20 cellular contexts compared by ENCODE assay signal in genomic region chr12:69341328-69341727, GRCh38. TPM values are rescaled to one million over a fixed set of nuclear protein-coding genes. Genes with fewer than 3 reads are reported as not detected.
A peak's percentile ranks its signal among the peaks of the same experiment; 100 is the strongest.
DNase-seq lines count a peak whose midpoint lies in the region; ATAC-seq, FAIRE-seq and TF ChIP-seq lines count a peak whose summit lies in the region.
"Had no signal": no experiment of that assay in that cellular context is flagged by ENCODE, and none has a peak within 500 bp of the region (broad histone marks: within the 10 kb centered on the region; RNA-seq: fewer than 3 reads in every experiment).

No MANE protein-coding gene starts in this region.

- no peaks in the 10 kb centered on the region for H3K9me3 Mint-ChIP-seq in GM23338
- H3K9me3 Mint-ChIP-seq: activated naive CD4-positive, alpha-beta T cell treated with anti-CD3 and anti-CD28 coated beads, Interleukin-2, amount 50 U/mL, for 24 hours had no signal

- DNase-seq in GM23338 (ENCODE audit: low spot score) (no peak), NOMO-1 (lab: John Stamatoyannopoulos, UW; ENCODE audit: unreplicated experiment in 2 of 2) (peak; percentile 68 to 80), body of pancreas (peak in 1 of 4 donors; percentile 43), pancreas (no peak), A673 (ENCODE audit: low spot score) (no peak), tibial artery (no peak)
- DNase-seq in activated CD4-positive, CD25-positive, alpha-beta regulatory T cell (lab: John Stamatoyannopoulos, UW), result no peak
- DNase-seq: activated CD4-positive, alpha-beta T cell treated with anti-CD3 and anti-CD28 coated beads for 48 hours; activated T-cell treated with anti-CD3 and anti-CD28 coated beads for 4 hours; DMS79; effector CD8-positive, alpha-beta T cell; GM23248; left cardiac atrium; MM.1S; NCI-H2081; NCI-H526 treated with DMSO at 0.1 percent for 48 hours; RPMI8226 had no signal

- no peaks in the 10 kb centered on the region for H3K9me3 ChIP-seq in body of pancreas
- no peaks in the 10 kb centered on the region for H3K9me3 ChIP-seq in pancreas
- no peaks in the 10 kb centered on the region for H3K9me3 ChIP-seq in A673 (ENCODE audit: low read depth, low read length, poor library complexity, severe bottlenecking)
- H3K9me3 ChIP-seq in tibial artery, result no peaks in the 10 kb centered on the region

- no peaks in the 10 kb centered on the region for H4K20me1 ChIP-seq in GM23338 (replicated peaks; ENCODE audit: insufficient read depth)

- peaks cover 2% of the 10 kb centered on the region for H3K27me3 Mint-ChIP-seq in GM23338 (ENCODE audit: insufficient read depth, low read depth, poor library complexity)
- H3K27me3 Mint-ChIP-seq: activated naive CD4-positive, alpha-beta T cell treated with anti-CD3 and anti-CD28 coated beads, Interleukin-2, amount 50 U/mL, for 24 hours had no signal

- FAIRE-seq in pancreas (lab: Jason Lieb, UNC), result no peak

- POLR2A ChIA-PET in A673 (lab: Charles Lee; ENCODE audit: low non-redundant PET), result no interaction called here

- no peaks in the 10 kb centered on the region for H3K9me2 ChIP-seq in GM23338 (ENCODE audit: insufficient read depth)

- no TSS peak for BruUV-seq in A673 (replicated peaks; lab: Mats Ljungman, UMichigan)

- 61 to 77% methylated on average over 5 of the region's 5 CpGs for WGBS in body of pancreas, 2 donors
- 65 to 70% methylated on average over 5 of the region's 5 CpGs for WGBS in pancreas, 2 donors

- H3K27me3 ChIP-seq in GM23338 (ENCODE audit: insufficient read depth) (no peaks in the 10 kb centered on the region), body of pancreas (no peaks in the 10 kb centered on the region), pancreas (no peaks in the 10 kb centered on the region), A673 (replicated peaks; ENCODE audit: insufficient read depth, low read depth, low read length, poor library complexity) (no peaks in the 10 kb centered on the region), tibial artery (no peaks in the 10 kb centered on the region)
- H3K27me3 ChIP-seq: cardiac muscle cell had no signal

- H3K4me3 ChIP-seq in GM23338 (no peak overlapping the region), body of pancreas (no peak overlapping the region), pancreas (no peak overlapping the region), A673 (ENCODE audit: low read depth, low read length, poor library complexity, severe bottlenecking) (no peak overlapping the region), tibial artery (no peak overlapping the region)
- H3K4me3 ChIP-seq: cardiac muscle cell, GM23248 had no signal

- no peak overlapping the region for H3K4me3 Mint-ChIP-seq in GM23338
- H3K4me3 Mint-ChIP-seq: activated naive CD4-positive, alpha-beta T cell treated with anti-CD3 and anti-CD28 coated beads, Interleukin-2, amount 50 U/mL, for 24 hours had no signal

- no peaks in the 10 kb centered on the region for H3K36me3 Mint-ChIP-seq in GM23338 (ENCODE audit: low read depth)
- H3K36me3 Mint-ChIP-seq: activated naive CD4-positive, alpha-beta T cell treated with anti-CD3 and anti-CD28 coated beads, Interleukin-2, amount 50 U/mL, for 24 hours had no signal

- TF ChIP-seq CTCF in GM23338 (conservative IDR thresholded peaks at IDR 0.05; ENCODE audit: low read depth in 2 of 2), result no peak
- no peak for TF ChIP-seq CTCF in body of pancreas (IDR thresholded peaks at IDR 0.05)
- no peak for TF ChIP-seq CTCF in pancreas (IDR thresholded peaks at IDR 0.05)
- TF ChIP-seq CTCF in A673 (conservative IDR thresholded peaks at IDR 0.05; ENCODE audit: low read depth, low read length), result no peak
- TF ChIP-seq CTCF in tibial artery (IDR thresholded peaks at IDR 0.05), result no peak

- H3K27ac ChIP-seq in GM23338 (ENCODE audit: low read depth) (no peak overlapping the region), body of pancreas (peak overlapping the region; percentile 75 to 94 (median 84)), pancreas (peak overlapping the region; percentile 29 to 93 (median 72)), A673 (ENCODE audit: low read depth, low read length, poor library complexity, severe bottlenecking) (no peak overlapping the region), tibial artery (no peak overlapping the region)
- H3K27ac ChIP-seq: cardiac muscle cell, GM23248 had no signal

- CTCF ChIA-PET in A673 (lab: Charles Lee), result no interaction called here

- H3F3A ChIP-seq in GM23338 (replicated peaks; ENCODE audit: low read depth), result no peaks in the 10 kb centered on the region

- H3K36me3 ChIP-seq in GM23338 (ENCODE audit: insufficient read depth) (no peaks in the 10 kb centered on the region), body of pancreas (replicated peaks in 1 of 2; ENCODE audit: insufficient read depth in 1 of 2, low read depth in 2 of 2) (no peaks in the 10 kb centered on the region), pancreas (no peaks in the 10 kb centered on the region), A673 (ENCODE audit: insufficient read depth, low read length, poor library complexity, severe bottlenecking) (no peaks in the 10 kb centered on the region), tibial artery (no peaks in the 10 kb centered on the region)
- H3K36me3 ChIP-seq: cardiac muscle cell had no signal

- intact Hi-C loops in body of pancreas (cut with DNase I) (no loop called here), pancreas (cut with DNase I) (no loop called here), A673 (cut with micrococcal nuclease; ENCODE audit: unreplicated experiment) (no loop called here), tibial artery (cut with DNase I; ENCODE audit: low total_unique reads) (loop anchor here (10.0 kb wide), 1 partner anchor 187 kb away; no protein-coding TSS in a partner anchor)

- peak overlapping the region; percentile 87 for H2AFZ ChIP-seq in GM23338
- H2AFZ ChIP-seq: GM23248 had no signal

- no peak for TF ChIP-seq POLR2A in body of pancreas (IDR thresholded peaks at IDR 0.05)

- H3K79me2 ChIP-seq in GM23338 (replicated peaks; ENCODE audit: insufficient read depth), result no peaks in the 10 kb centered on the region

- H3K4me2 ChIP-seq in GM23338, result no peak overlapping the region

- H3K4me1 ChIP-seq in GM23338 (ENCODE audit: insufficient read depth) (no peaks in the 10 kb centered on the region), body of pancreas (peaks cover 89% of the 10 kb centered on the region), pancreas (peaks cover 69 to 90% (median 90%) of the 10 kb centered on the region in 3 donors), A673 (ENCODE audit: insufficient read depth, low read length, poor library complexity, severe bottlenecking) (no peaks in the 10 kb centered on the region), tibial artery (no peaks in the 10 kb centered on the region)

- ATAC-seq in GM23338, result peak; percentile 31
- no peak for ATAC-seq in body of pancreas
- ATAC-seq in pancreas, result peak in 3 of 4 donors; percentile 6 to 27 (median 13)

- H3K4me1 Mint-ChIP-seq in GM23338, result peaks cover 12% of the 10 kb centered on the region

- H3K27ac Mint-ChIP-seq in GM23338, result no peak overlapping the region
- H3K27ac Mint-ChIP-seq: activated naive CD4-positive, alpha-beta T cell treated with anti-CD3 and anti-CD28 coated beads, Interleukin-2, amount 50 U/mL, for 24 hours had no signal

TF ChIP-seq in GM23338, 12 proteins besides CTCF, POLR2A, EP300 and RAD21:
- no peak for TF ChIP-seq ZNF114 (CRISPR knock-in tag; IDR thresholded peaks at IDR 0.05)
TF ChIP-seq in GM23338: peak in this region for 0.

RNA-seq across cellular contexts. Expression of gene LYZ, which starts 6.9 kb away (rescaled TPM):
- not detected in 2 replicates for total RNA-seq in GM23338 (2014; rRNA removed; shearing (Covaris generic))
- 0.16 TPM in 1 of 2 replicates, not detected in the other for polyA plus RNA-seq in GM23338 (2016; fragmentation: Nextera tagmentation; extraction: Ambion mirVana)
- total RNA-seq in body of pancreas, result 100 to 1,000 TPM in 1 of 2 donors, 10 to 100 TPM in 1; 18.8 to 118 TPM
- 100 to 1,000 TPM in 2 of 6 donors, 10 to 100 TPM in 4; 14.0 to 591 (median 39.3) TPM for total RNA-seq in pancreas
- 10 to 100 TPM; 10.1 to 29.4 TPM for polyA plus RNA-seq in pancreas
- total RNA-seq in A673 (2021), result 0.32 TPM in 1 of 2 replicates, not detected in the other
- total RNA-seq: GM23248 had no signal
- polyA plus RNA-seq: BJ, GM23248 had no signal

RNA-seq across cellular contexts. Expression of gene YEATS4, which starts 18.2 kb away (rescaled TPM):
- total RNA-seq in GM23338 (2014; rRNA removed; shearing (Covaris generic)), result 82.5 and 90.5 TPM in 2 replicates
- 64.4 and 64.7 TPM in 2 replicates for polyA plus RNA-seq in GM23338 (2016; fragmentation: Nextera tagmentation; extraction: Ambion mirVana)
- 10 to 100 TPM; 14.3 to 15.8 TPM for total RNA-seq in body of pancreas
- 10 to 100 TPM in 3 of 6 donors, 1 to 10 TPM in 3; 8.3 to 14.6 (median 10.6) TPM for total RNA-seq in pancreas
- 10 to 100 TPM in 1 of 2 donors, 1 to 10 TPM in 1; 6.0 to 15.6 TPM for polyA plus RNA-seq in pancreas
- total RNA-seq in A673 (2021), result 43.7 and 46.3 TPM in 2 replicates

Comparison
In these comparisons a context has a peak if more than half of its experiments do, and no peak if none do; other contexts are left out.
1. DNase-seq: peak in NOMO-1 (2 of 2); none in GM23338 (single experiment), pancreas (0 of 6), A673 (single experiment), activated CD4-positive, CD25-positive, alpha-beta regulatory T cell (0 of 4) and tibial artery (0 of 2).
2. H3K27ac ChIP-seq: peak in body of pancreas (4 of 4) and pancreas (4 of 4); none in GM23338 (single experiment), A673 (single experiment) and tibial artery (0 of 2).
3. RNA of gene LYZ, which starts 6.9 kb away (total RNA-seq): 18.8 to 118 TPM in body of pancreas and 14.0 to 591 TPM in pancreas; 0.32 TPM in A673 and not detected in GM23338; every median in the first group is over 10 times any median in the second.